11 cellular contexts compared by ENCODE assay signal in genomic region chr7:2607913-2608899, GRCh38. TPM values are rescaled to one million over a fixed set of nuclear protein-coding genes. Genes with fewer than 3 reads are reported as not detected.
DNase-seq lines count a peak whose midpoint lies in the region; ATAC-seq, FAIRE-seq and TF ChIP-seq lines count a peak whose summit lies in the region.
"Had no signal": no experiment of that assay in that cellular context is flagged by ENCODE, and none has a peak within 500 bp of the region (broad histone marks: within the 10 kb centered on the region; RNA-seq: fewer than 3 reads in every experiment).

No MANE protein-coding gene starts in this region.

- H3K9ac ChIP-seq in BLaER1 treated with 17β-estradiol and CSF1 and Interleukin-3, amounts not matched to agents 10 nM and 100 nM: peak overlapping the region; percentile 61 to 78 (median 74)
- H3K9ac ChIP-seq in iPS-15b (ENCODE audit: low read depth, low read length) (peak overlapping the region; percentile 54), trophoblast cell (ENCODE audit: low read length) (no peak overlapping the region)

- peak overlapping the region; percentile 28 for H3K27ac Mint-ChIP-seq in activated T-helper 17 cell treated with anti-CD3 and anti-CD28 coated beads, Interleukin-2, amount 50 U/mL, for 72 hours
- H3K27ac Mint-ChIP-seq: activated naive CD4-positive, alpha-beta T cell treated with anti-CD3 and anti-CD28 coated beads, Interleukin-2, amount 50 U/mL, for 24 hours had no signal

- TF ChIP-seq POLR2A in GM12892 (IDR thresholded peaks at IDR 0.05; ENCODE audit: low read depth, low read length): no peak

- no peaks in the 10 kb centered on the region for H3K36me3 ChIP-seq in BLaER1 treated with 17β-estradiol and CSF1 and Interleukin-3, amounts not matched to agents 10 nM and 100 nM
- H3K36me3 ChIP-seq in iPS-15b (ENCODE audit: control insufficient read depth, insufficient read depth, low read length): no peaks in the 10 kb centered on the region
- H3K36me3 ChIP-seq in trophoblast cell (ENCODE audit: control insufficient read depth in 1 of 2, insufficient read depth in 2 of 2, low read length in 2 of 2): peaks cover 7 to 13% of the 10 kb centered on the region in 2 experiments

- H4K91ac ChIP-seq in trophoblast cell (ENCODE audit: low read depth, low read length): no peak overlapping the region

- no peaks in the 10 kb centered on the region for H3K27me3 Mint-ChIP-seq in activated T-helper 17 cell treated with anti-CD3 and anti-CD28 coated beads, Interleukin-2, amount 50 U/mL, for 72 hours
- H3K27me3 Mint-ChIP-seq: activated naive CD4-positive, alpha-beta T cell treated with anti-CD3 and anti-CD28 coated beads, Interleukin-2, amount 50 U/mL, for 24 hours had no signal

- no peak overlapping the region for H4K8ac ChIP-seq in trophoblast cell (ENCODE audit: low read depth, low read length)

- H3K9me3 ChIP-seq in BLaER1 treated with 17β-estradiol and CSF1 and Interleukin-3, amounts not matched to agents 10 nM and 100 nM (replicated peaks in 1 of 11): no peaks in the 10 kb centered on the region
- H3K9me3 ChIP-seq in iPS-15b (ENCODE audit: control insufficient read depth, insufficient read depth, low read length) (no peaks in the 10 kb centered on the region), trophoblast cell (ENCODE audit: insufficient read depth, low read depth, low read length) (no peaks in the 10 kb centered on the region)

- peak overlapping the region; percentile 20 for H2BK12ac ChIP-seq in trophoblast cell (ENCODE audit: low read length)

- H3K9me3 Mint-ChIP-seq in activated T-helper 17 cell treated with anti-CD3 and anti-CD28 coated beads, Interleukin-2, amount 50 U/mL, for 72 hours: no peaks in the 10 kb centered on the region
- H3K9me3 Mint-ChIP-seq: activated naive CD4-positive, alpha-beta T cell treated with anti-CD3 and anti-CD28 coated beads, Interleukin-2, amount 50 U/mL, for 24 hours had no signal

- no peak overlapping the region for H3K14ac ChIP-seq in trophoblast cell (ENCODE audit: low read length)

- TF ChIP-seq CTCF in GM10266 (IDR thresholded peaks at IDR 0.05; ENCODE audit: control insufficient read depth, insufficient read depth, low read depth, missing control alignments): no peak

- no peaks in the 10 kb centered on the region for H3K36me3 Mint-ChIP-seq in activated T-helper 17 cell treated with anti-CD3 and anti-CD28 coated beads, Interleukin-2, amount 50 U/mL, for 72 hours (ENCODE audit: low read depth)
- H3K36me3 Mint-ChIP-seq: activated naive CD4-positive, alpha-beta T cell treated with anti-CD3 and anti-CD28 coated beads, Interleukin-2, amount 50 U/mL, for 24 hours had no signal

- peaks cover 91 to 100% (median 99%) of the 10 kb centered on the region in 10 experiments for H3K4me1 ChIP-seq in BLaER1 treated with 17β-estradiol and CSF1 and Interleukin-3, amounts not matched to agents 10 nM and 100 nM
- H3K4me1 ChIP-seq in iPS-15b (ENCODE audit: control insufficient read depth, insufficient read depth, low read length): peaks cover 5% of the 10 kb centered on the region
- H3K4me1 ChIP-seq in trophoblast cell (ENCODE audit: control insufficient read depth in 1 of 2, insufficient read depth in 2 of 2, low read length in 2 of 2): peaks cover 4 to 8% of the 10 kb centered on the region in 2 experiments

- H2AK5ac ChIP-seq in trophoblast cell (ENCODE audit: low read length): no peak overlapping the region

- 0 out of 22 replicates have a peak, but pooled peaks cover 0 to 4% (median 0%) of the 10 kb centered on the region in 11 experiments for H4K20me1 ChIP-seq in BLaER1 treated with 17β-estradiol and CSF1 and Interleukin-3, amounts not matched to agents 10 nM and 100 nM

- H3K18ac ChIP-seq in trophoblast cell (ENCODE audit: low read length): no peak overlapping the region

- no CpG with 5 or more reads among the region's 37 CpGs for WGBS in trophoblast cell (ENCODE audit: extremely low coverage, insufficient coverage, insufficient read length)

- H3K4me2 ChIP-seq in BLaER1 treated with 17β-estradiol and CSF1 and Interleukin-3, amounts not matched to agents 10 nM and 100 nM: peak overlapping the region; percentile 90 to 99 (median 95)
- H3K4me2 ChIP-seq in trophoblast cell (ENCODE audit: low read length): no peak overlapping the region

- H3K27ac ChIP-seq in BLaER1 treated with 17β-estradiol and CSF1 and Interleukin-3, amounts not matched to agents 10 nM and 100 nM: peak overlapping the region; percentile 58 to 93 (median 81)
- H3K27ac ChIP-seq in trophoblast cell (ENCODE audit: low read depth, low read length): no peak overlapping the region

- no peaks in the 10 kb centered on the region for H3K4me1 Mint-ChIP-seq in activated T-helper 17 cell treated with anti-CD3 and anti-CD28 coated beads, Interleukin-2, amount 50 U/mL, for 72 hours

- H2BK5ac ChIP-seq in trophoblast cell (ENCODE audit: low read depth, low read length, poor library complexity): no peak overlapping the region

- no peak overlapping the region for H2BK120ac ChIP-seq in trophoblast cell (ENCODE audit: insufficient read depth, low read length, poor library complexity)

- H2AFZ ChIP-seq in trophoblast cell (ENCODE audit: insufficient read depth, low read length, poor library complexity): no peak overlapping the region

- no peaks in the 10 kb centered on the region for H3K79me2 ChIP-seq in trophoblast cell (ENCODE audit: control insufficient read depth, insufficient read depth, low read length, poor library complexity)

- H3K4me3 Mint-ChIP-seq in activated T-helper 17 cell treated with anti-CD3 and anti-CD28 coated beads, Interleukin-2, amount 50 U/mL, for 72 hours: no peak overlapping the region

- DNase-seq in trophoblast cell (peak in 1 of 2 donors; percentile 8), GM12892 (ENCODE audit: insufficient read length) (no peak), NCI-H2171 treated with DMSO at 0.1 percent for 48 hours (lab: John Stamatoyannopoulos, UW) (no peak), GM10266 (ENCODE audit: extremely low spot score) (no peak)
- DNase-seq: NCI-H1105 treated with DMSO at 0.1 percent for 48 hours, SHP77 treated with DMSO at 0.1 percent for 48 hours had no signal

- H3K79me1 ChIP-seq in trophoblast cell (ENCODE audit: low read length): no peaks in the 10 kb centered on the region

- no peak overlapping the region for H3K4ac ChIP-seq in trophoblast cell (ENCODE audit: low read depth, low read length)

- 0 out of 22 replicates have a peak, but pooled peaks cover 0 to under 1% (median 0%) of the 10 kb centered on the region in 11 experiments for H3K27me3 ChIP-seq in BLaER1 treated with 17β-estradiol and CSF1 and Interleukin-3, amounts not matched to agents 10 nM and 100 nM
- H3K27me3 ChIP-seq in iPS-15b (ENCODE audit: control insufficient read depth, insufficient read depth, low read length): no peaks in the 10 kb centered on the region
- H3K27me3 ChIP-seq in trophoblast cell (ENCODE audit: insufficient read depth, low read length): no peaks in the 10 kb centered on the region

- no peak for ATAC-seq in activated T-helper 17 cell treated with anti-CD3 and anti-CD28 coated beads, Interleukin-2, amount 50 U/mL, for 72 hours (replicated peaks)
- ATAC-seq in GM19035 (IDR thresholded peaks at IDR 0.05; ENCODE audit: unreplicated experiment): no peak

- no peak for FAIRE-seq in GM12892 (lab: Jason Lieb, UNC)

- H4K12ac ChIP-seq in trophoblast cell (ENCODE audit: low read depth, low read length): no peak overlapping the region

- no peak overlapping the region for H3K23ac ChIP-seq in trophoblast cell (ENCODE audit: low read length)

- peak overlapping the region in 7 of 10 experiments; percentile 26 to 57 (median 49); a peak in 12 of 20 replicates for H3K4me3 ChIP-seq in BLaER1 treated with 17β-estradiol and CSF1 and Interleukin-3, amounts not matched to agents 10 nM and 100 nM
- H3K4me3 ChIP-seq in iPS-15b (ENCODE audit: low read depth, low read length) (no peak overlapping the region), trophoblast cell (ENCODE audit: low read depth, low read length) (no peak overlapping the region)

RNA-seq across cellular contexts. Expression of gene TTYH3, which starts 23.6 kb away (rescaled TPM):
- total RNA-seq in activated T-helper 17 cell treated with anti-CD3 and anti-CD28 coated beads, Interleukin-2, amount 50 U/mL, for 72 hours: 10 to 100 TPM; 14.3 to 17.9 TPM
- 117 and 118 TPM in 2 replicates for polyA plus RNA-seq in trophoblast cell (2013)
- polyA plus RNA-seq in GM12892 (2012; ENCODE audit: missing spikeins): 4.7 TPM

RNA-seq across cellular contexts. Expression of gene IQCE, which starts 49.4 kb away (rescaled TPM):
- 10 to 100 TPM; 11.2 to 15.3 TPM for total RNA-seq in activated T-helper 17 cell treated with anti-CD3 and anti-CD28 coated beads, Interleukin-2, amount 50 U/mL, for 72 hours
- 6.3 and 6.5 TPM in 2 replicates for polyA plus RNA-seq in trophoblast cell (2013)
- polyA plus RNA-seq in GM12892 (2012; ENCODE audit: missing spikeins): 2.7 TPM

RNA-seq across cellular contexts. Expression of gene BRAT1, which starts 52.9 kb away (rescaled TPM):
- total RNA-seq in activated T-helper 17 cell treated with anti-CD3 and anti-CD28 coated beads, Interleukin-2, amount 50 U/mL, for 72 hours: 10 to 100 TPM; 34.0 to 42.8 TPM
- polyA plus RNA-seq in trophoblast cell (2013): 15.5 and 16.6 TPM in 2 replicates
- 7.6 TPM for polyA plus RNA-seq in GM12892 (2012; ENCODE audit: missing spikeins)

Comparison
In these comparisons a context has a peak if more than half of its experiments do, and no peak if none do; other contexts are left out.
1. H3K4me3 ChIP-seq: peak in BLaER1 treated with 17β-estradiol and CSF1 and Interleukin-3, amounts not matched to agents 10 nM and 100 nM (7 of 10); none in iPS-15b (single experiment) and trophoblast cell (single experiment).